1 cellular context compared by ENCODE assay signal in the genomic region with DNA sequence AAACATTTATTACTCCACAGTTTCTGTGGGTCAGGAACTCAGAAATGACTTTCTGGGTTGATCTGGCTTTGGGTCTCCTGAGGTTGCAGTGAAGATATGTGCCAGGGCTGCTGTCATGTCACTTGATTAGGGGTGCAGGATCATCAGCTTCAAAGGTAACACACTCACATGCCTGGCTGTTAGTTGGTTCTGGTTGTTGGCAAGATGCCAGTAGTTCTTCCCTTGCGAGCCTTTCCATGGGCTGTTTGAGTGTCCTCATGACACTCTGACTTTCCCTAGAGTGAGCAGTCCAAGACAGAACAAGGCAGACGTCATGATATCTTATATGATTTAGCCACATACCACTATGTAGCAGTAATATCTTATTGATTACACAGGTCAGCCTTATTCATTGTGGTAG.
TF ChIP-seq lines count a peak whose summit lies in the region.

No MANE protein-coding gene starts in this region.

TF ChIP-seq in A549, 52 proteins besides CTCF, POLR2A, EP300 and RAD21 (continued from another document):
- TF ChIP-seq ELK1 (IDR thresholded peaks at IDR 0.05; ENCODE audit: low read depth, low read length) (no peak), TFCP2L1 (CRISPR knock-in tag; IDR thresholded peaks at IDR 0.05) (no peak), HMGXB4 (CRISPR knock-in tag; IDR thresholded peaks at IDR 0.05; ENCODE audit: borderline replicate concordance) (no peak)
- TF ChIP-seq, protein P1, sequence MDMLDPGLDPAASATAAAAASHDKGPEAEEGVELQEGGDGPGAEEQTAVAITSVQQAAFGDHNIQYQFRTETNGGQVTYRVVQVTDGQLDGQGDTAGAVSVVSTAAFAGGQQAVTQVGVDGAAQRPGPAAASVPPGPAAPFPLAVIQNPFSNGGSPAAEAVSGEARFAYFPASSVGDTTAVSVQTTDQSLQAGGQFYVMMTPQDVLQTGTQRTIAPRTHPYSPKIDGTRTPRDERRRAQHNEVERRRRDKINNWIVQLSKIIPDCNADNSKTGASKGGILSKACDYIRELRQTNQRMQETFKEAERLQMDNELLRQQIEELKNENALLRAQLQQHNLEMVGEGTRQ (IDR thresholded peaks at IDR 0.05), result no peak
- TF ChIP-seq, protein P2, sequence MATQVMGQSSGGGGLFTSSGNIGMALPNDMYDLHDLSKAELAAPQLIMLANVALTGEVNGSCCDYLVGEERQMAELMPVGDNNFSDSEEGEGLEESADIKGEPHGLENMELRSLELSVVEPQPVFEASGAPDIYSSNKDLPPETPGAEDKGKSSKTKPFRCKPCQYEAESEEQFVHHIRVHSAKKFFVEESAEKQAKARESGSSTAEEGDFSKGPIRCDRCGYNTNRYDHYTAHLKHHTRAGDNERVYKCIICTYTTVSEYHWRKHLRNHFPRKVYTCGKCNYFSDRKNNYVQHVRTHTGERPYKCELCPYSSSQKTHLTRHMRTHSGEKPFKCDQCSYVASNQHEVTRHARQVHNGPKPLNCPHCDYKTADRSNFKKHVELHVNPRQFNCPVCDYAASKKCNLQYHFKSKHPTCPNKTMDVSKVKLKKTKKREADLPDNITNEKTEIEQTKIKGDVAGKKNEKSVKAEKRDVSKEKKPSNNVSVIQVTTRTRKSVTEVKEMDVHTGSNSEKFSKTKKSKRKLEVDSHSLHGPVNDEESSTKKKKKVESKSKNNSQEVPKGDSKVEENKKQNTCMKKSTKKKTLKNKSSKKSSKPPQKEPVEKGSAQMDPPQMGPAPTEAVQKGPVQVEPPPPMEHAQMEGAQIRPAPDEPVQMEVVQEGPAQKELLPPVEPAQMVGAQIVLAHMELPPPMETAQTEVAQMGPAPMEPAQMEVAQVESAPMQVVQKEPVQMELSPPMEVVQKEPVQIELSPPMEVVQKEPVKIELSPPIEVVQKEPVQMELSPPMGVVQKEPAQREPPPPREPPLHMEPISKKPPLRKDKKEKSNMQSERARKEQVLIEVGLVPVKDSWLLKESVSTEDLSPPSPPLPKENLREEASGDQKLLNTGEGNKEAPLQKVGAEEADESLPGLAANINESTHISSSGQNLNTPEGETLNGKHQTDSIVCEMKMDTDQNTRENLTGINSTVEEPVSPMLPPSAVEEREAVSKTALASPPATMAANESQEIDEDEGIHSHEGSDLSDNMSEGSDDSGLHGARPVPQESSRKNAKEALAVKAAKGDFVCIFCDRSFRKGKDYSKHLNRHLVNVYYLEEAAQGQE (IDR thresholded peaks at IDR 0.05), result no peak
